ENCODE assay signal across 26 cellular contexts in the genomic region with DNA sequence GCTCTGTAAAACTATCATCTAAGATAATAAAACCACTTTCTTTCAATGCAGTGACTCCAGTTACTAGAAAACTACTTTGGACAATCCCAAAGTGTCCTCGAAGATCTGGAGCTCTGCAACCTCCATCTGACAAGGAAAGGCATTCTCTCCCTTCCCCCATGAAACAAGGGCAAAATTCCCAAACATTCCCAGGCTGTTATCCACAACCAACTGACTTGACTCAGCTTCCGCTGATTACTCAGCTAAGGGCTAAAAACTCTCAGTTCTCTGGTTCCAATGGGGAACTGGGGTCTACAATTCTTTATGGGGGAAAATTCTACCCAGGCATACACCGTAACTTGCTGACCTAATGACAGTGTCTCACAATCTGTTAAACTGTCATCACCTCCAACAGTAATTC. TPM values are rescaled to one million over a fixed set of nuclear protein-coding genes. Genes with fewer than 3 reads are reported as not detected.
DNase-seq lines count a peak whose midpoint lies in the region; ATAC-seq and TF ChIP-seq lines count a peak whose summit lies in the region.
"Had no signal": no experiment of that assay in that cellular context is flagged by ENCODE, and none has a peak within 500 bp of the region (broad histone marks: within the 10 kb centered on the region; RNA-seq: fewer than 3 reads in every experiment).

No MANE protein-coding gene starts in this region.

- peaks cover 4 to 20% (median 7%) of the 10 kb centered on the region in 5 experiments for H3K9me3 Mint-ChIP-seq in brain

- H3K36me3 Mint-ChIP-seq in brain: peaks cover 84% of the 10 kb centered on the region

- peaks cover 3% of the 10 kb centered on the region for H3K27me3 Mint-ChIP-seq in brain
- H3K27me3 Mint-ChIP-seq: IgD-negative memory B cell had no signal

- no peak overlapping the region for H3K4me3 ChIP-seq in fibroblast of the aortic adventitia (ENCODE audit: low read depth, low read length)
- H3K4me3 ChIP-seq: A549 had no signal

- peak overlapping the region in 1 of 5 experiments; percentile 21 for H3K4me3 Mint-ChIP-seq in brain
- H3K4me3 Mint-ChIP-seq: CD8-positive, alpha-beta T cell had no signal

- TF ChIP-seq CTCF in brain (conservative IDR thresholded peaks at IDR 0.05): no peak
- no peak for TF ChIP-seq CTCF in fibroblast of the aortic adventitia (IDR thresholded peaks at IDR 0.05; ENCODE audit: insufficient read depth, low read length)

- ATAC-seq in activated CD4-positive, CD25-positive, alpha-beta regulatory T cell treated with anti-CD3 and anti-CD28 coated beads, Interleukin-2, amount 50 U/mL, for 24 hours: no peak
- ATAC-seq: A549; CD8-positive, alpha-beta T cell; PC-3 had no signal

- peak; percentile 31 for DNase-seq in GM03348 (ENCODE audit: low spot score)
- peak; percentile 64 for DNase-seq in M059J (ENCODE audit: low read depth)
- peak; percentile 17 for DNase-seq in fibroblast of the aortic adventitia (ENCODE audit: low read depth)
- DNase-seq in NCI-H345 (lab: John Stamatoyannopoulos, UW): no peak
- DNase-seq in NCI-H1436 (lab: John Stamatoyannopoulos, UW): no peak
- no peak for DNase-seq in iPS-NIHi7 (ENCODE audit: extremely low spot score)
- DNase-seq: C1 segment of cervical spinal cord; Caco-2; CD8-positive, alpha-beta T cell; EL; GDM1; NCI-H1092; NCI-H1417 treated with DMSO at 0.1 percent for 48 hours; NCI-H187; NCI-H2171 treated with DMSO at 0.1 percent for 48 hours; NCI-H524 treated with DMSO at 0.1 percent for 48 hours; NCI-H774; NK-92 treated with Interleukin-12 subunit alpha and Interleukin-12 subunit beta, amount 100 ng/mL, for 24 hours; PC-3; Right ventricle myocardium superior; RPMI8226; T-helper 1 cell had no signal

- H3K27ac Mint-ChIP-seq in brain: peak overlapping the region in 3 of 5 experiments; percentile 34 to 82 (median 81)
- H3K27ac Mint-ChIP-seq: CD8-positive, alpha-beta T cell; IgD-negative memory B cell had no signal

- peaks cover 19% of the 10 kb centered on the region for H3K4me1 Mint-ChIP-seq in brain

RNA-seq across cellular contexts. Expression of gene SFMBT2, which starts 48.4 kb away (rescaled TPM):
- total RNA-seq in M059J (2014; rRNA removed; shearing (Covaris generic)): 2.0 and 4.6 TPM in 2 replicates
- polyA plus RNA-seq in brain (ENCODE audit: insufficient read depth, low read depth, low replicate concordance): 2.3 TPM
- 0.25 and 2.0 TPM in 2 replicates for total RNA-seq in fibroblast of the aortic adventitia (ENCODE audit: low replicate concordance)
- total RNA-seq: Caco-2 had no signal

Comparison
In these comparisons a context has a peak if more than half of its experiments do, and no peak if none do; other contexts are left out.
1. DNase-seq: peak in GM03348 (single experiment), M059J (single experiment) and fibroblast of the aortic adventitia (single experiment); none in NCI-H345 (single experiment), NCI-H1436 (single experiment) and iPS-NIHi7 (single experiment).